In genomic region chr4:164531336-164531735, GRCh38 we compare ENCODE assay signal across 24 cellular contexts.
"Had no signal": no experiment of that assay in that cellular context is flagged by ENCODE, and none has a peak within 500 bp of the region (broad histone marks: within the 10 kb centered on the region; RNA-seq: fewer than 3 reads in every experiment).

No MANE protein-coding gene starts in this region.

- H3K4me1 ChIP-seq: adrenal gland had no signal

- H3K9ac ChIP-seq: KMS-11 had no signal

- ATAC-seq: activated T-cell treated with anti-CD3 and anti-CD28 coated beads, Interleukin-2, amount 50 U/mL, for 72 hours; T-helper 17 cell had no signal

- DNase-seq: activated B cell treated with CpG ODN at 0.5 μM for 24 hours; activated CD4-positive, alpha-beta memory T cell treated with anti-CD3 and anti-CD28 coated beads, Interleukin-2, amount 10 ng/mL, durations not matched to agents 7 days and 5 days; activated CD4-positive, alpha-beta T cell treated with anti-CD3 and anti-CD28 coated beads for 1 hour; activated CD4-positive, alpha-beta T cell treated with anti-CD3 and anti-CD28 coated beads, Interleukin-2, amount 50 U/mL, for 1 hour; activated CD8-positive, alpha-beta memory T cell treated with anti-CD3 and anti-CD28 coated beads, Interleukin-2, amount 50 U/mL, for 4 hours; activated gamma-delta T cell treated with Interleukin-2 at 50 U/mL for 16 hours; activated naive CD4-positive, alpha-beta T cell treated with anti-CD3 and anti-CD28 coated beads, Interleukin-2, amount 10 ng/mL, durations not matched to agents 7 days and 5 days; activated naive CD8-positive, alpha-beta T cell treated with anti-CD3 and anti-CD28 coated beads, Interleukin-2, amount 10 ng/mL, durations not matched to agents 7 days and 5 days; activated T-cell treated with anti-CD3 and anti-CD28 coated beads, Interleukin-2, amount 50 U/mL, for 72 hours; adrenal gland; anterior cingulate cortex; central memory CD4-positive, alpha-beta T cell; MG63; NCI-H1105 treated with DMSO at 0.1 percent for 48 hours; NCI-H1436 treated with DMSO at 0.1 percent for 48 hours; NCI-H1930; NCI-H2171 treated with DMSO at 0.1 percent for 48 hours; NCI-H226; NCI-H526; NCI-H82; SHP77 treated with DMSO at 0.1 percent for 48 hours; T-helper 17 cell; T-helper 9 cell had no signal

- H3K9me3 ChIP-seq: adrenal gland, MG63 had no signal

- H3K4me2 ChIP-seq: KMS-11 had no signal

- H3K36me3 ChIP-seq: adrenal gland, MG63 had no signal

- H3K27ac ChIP-seq: adrenal gland, KMS-11 had no signal

- H3K27me3 ChIP-seq: adrenal gland, MG63 had no signal

- H3K4me3 ChIP-seq: adrenal gland, MG63 had no signal
